ENCODE assay signal across 36 cellular contexts in genomic region chr10:126630225-126630624, GRCh38. TPM values are rescaled to one million over a fixed set of nuclear protein-coding genes. Genes with fewer than 3 reads are reported as not detected.
"Had no signal": no experiment of that assay in that cellular context is flagged by ENCODE, and none has a peak within 500 bp of the region (broad histone marks: within the 10 kb centered on the region; RNA-seq: fewer than 3 reads in every experiment).

No MANE protein-coding gene starts in this region.

- H3K36me3 ChIP-seq: adrenal gland, cardiac muscle cell had no signal

- DNase-seq: activated B cell treated with CpG ODN at 0.5 μM for 24 hours; activated CD4-positive, alpha-beta memory T cell treated with anti-CD3 and anti-CD28 coated beads for 36 hours; activated CD4-positive, alpha-beta T cell treated with anti-CD3 and anti-CD28 coated beads for 4 hours; activated CD4-positive, alpha-beta T cell treated with anti-CD3 and anti-CD28 coated beads, Interleukin-2, amount 10 ng/mL, durations not matched to agents 24 days and 14 days; activated CD4-positive, alpha-beta T cell treated with anti-CD3 and anti-CD28 coated beads, Interleukin-2, amount 50 U/mL, for 1 hour; activated CD4-positive, alpha-beta T cell treated with anti-CD3 and anti-CD28 coated beads, Interleukin-2, amount 50 U/mL, for 4 hours; activated CD4-positive, CD25-positive, alpha-beta regulatory T cell treated with anti-CD3 and anti-CD28 coated beads, Interleukin-2, amount 50 U/mL, for 72 hours; activated CD8-positive, alpha-beta memory T cell treated with anti-CD3 and anti-CD28 coated beads, Interleukin-2, amount 50 U/mL, for 4 hours; activated CD8-positive, alpha-beta T cell treated with anti-CD3 and anti-CD28 coated beads for 36 hours; activated effector memory CD4-positive, alpha-beta T cell treated with anti-CD3 and anti-CD28 coated beads, Interleukin-2, amount 50 U/mL, for 16 hours; activated gamma-delta T cell treated with Interleukin-2 at 50 U/mL for 16 hours; activated naive CD4-positive, alpha-beta T cell; activated naive CD4-positive, alpha-beta T cell treated with anti-CD3 and anti-CD28 coated beads for 36 hours; activated naive CD4-positive, alpha-beta T cell treated with anti-CD3 and anti-CD28 coated beads, Interleukin-2, amount 50 U/mL, for 16 hours; activated naive CD8-positive, alpha-beta T cell treated with anti-CD3 and anti-CD28 coated beads for 36 hours; activated T-cell treated with anti-CD3 and anti-CD28 coated beads for 4 hours; activated T-cell treated with anti-CD3 and anti-CD28 coated beads, Interleukin-2, amount 50 U/mL, for 1 hour; activated T-cell treated with anti-CD3 and anti-CD28 coated beads, Interleukin-2, amount 50 U/mL, for 4 hours; activated T-cell treated with anti-CD3 and anti-CD28 coated beads, Interleukin-2, amount 50 U/mL, for 72 hours; adrenal gland; amniotic stem cell; aorta; caudate nucleus; T-helper 1 cell; T-helper 2 cell; T-helper 9 cell had no signal

- H3K36me3 Mint-ChIP-seq: activated CD4-positive, alpha-beta memory T cell treated with anti-CD3 and anti-CD28 coated beads for 36 hours; activated naive CD4-positive, alpha-beta T cell treated with anti-CD3 and anti-CD28 coated beads, Interleukin-2, amount 50 U/mL, for 72 hours; activated naive CD8-positive, alpha-beta T cell treated with anti-CD3 and anti-CD28 coated beads for 36 hours; brain had no signal

- H3K27ac ChIP-seq: adrenal gland, cardiac muscle cell, VCaP had no signal

- H3K9me3 ChIP-seq: adrenal gland had no signal

- H3K9me3 Mint-ChIP-seq: activated B cell treated with CpG ODN at 0.5 μM for 24 hours; activated CD4-positive, alpha-beta memory T cell treated with anti-CD3 and anti-CD28 coated beads for 36 hours; activated CD4-positive, alpha-beta T cell treated with anti-CD3 and anti-CD28 coated beads, Interleukin-2, amount 10 ng/mL, durations not matched to agents 24 days and 14 days; activated CD8-positive, alpha-beta T cell treated with anti-CD3 and anti-CD28 coated beads for 36 hours; activated naive CD4-positive, alpha-beta T cell treated with anti-CD3 and anti-CD28 coated beads for 36 hours; activated naive CD8-positive, alpha-beta T cell treated with anti-CD3 and anti-CD28 coated beads for 36 hours; activated T-cell treated with anti-CD3 and anti-CD28 coated beads, Interleukin-2, amount 50 U/mL, for 4 hours; activated T-cell treated with anti-CD3 and anti-CD28 coated beads, Interleukin-2, amount 50 U/mL, for 72 hours; activated T-helper 1 cell treated with anti-CD3 and anti-CD28 coated beads, Interleukin-12 subunit alpha, Interleukin-12 subunit beta, Interleukin-2, Interleukin-4 antibody, amounts not matched to agents 30 ng/mL and 10 ng/mL and 1 ng/mL, durations not matched to agents 14 hours and 24 hours and 36 hours; activated T-helper 17 cell treated with anti-CD3 and anti-CD28 coated beads, Interleukin-2, amount 50 U/mL, for 72 hours; brain; T-helper 1 cell treated with Interleukin-12 subunit alpha and Interleukin-12 subunit beta and Interleukin-4 antibody, amounts not matched to agents 30 μg/mL and 1 μg/mL, for 36 hours; T-helper 2 cell treated with Interferon-gamma antibody and Interleukin-4, amounts not matched to agents 5 μg/mL and 100 μg/mL, for 36 hours had no signal

- H3K4me1 Mint-ChIP-seq: activated B cell treated with CpG ODN at 0.5 μM for 24 hours; activated CD4-positive, alpha-beta T cell treated with anti-CD3 and anti-CD28 coated beads, Interleukin-2, amount 10 ng/mL, durations not matched to agents 24 days and 14 days; activated naive CD8-positive, alpha-beta T cell treated with anti-CD3 and anti-CD28 coated beads for 36 hours; activated T-helper 17 cell treated with anti-CD3 and anti-CD28 coated beads, Interleukin-2, amount 50 U/mL, for 72 hours had no signal

- H3K4me3 Mint-ChIP-seq: activated B cell treated with CpG ODN at 0.5 μM for 24 hours; activated CD4-positive, alpha-beta memory T cell treated with anti-CD3 and anti-CD28 coated beads for 36 hours; activated CD4-positive, alpha-beta T cell treated with anti-CD3 and anti-CD28 coated beads, Interleukin-2, amount 10 ng/mL, durations not matched to agents 24 days and 14 days; activated CD8-positive, alpha-beta T cell treated with anti-CD3 and anti-CD28 coated beads for 36 hours; activated naive CD4-positive, alpha-beta T cell treated with anti-CD3 and anti-CD28 coated beads for 36 hours; activated naive CD8-positive, alpha-beta T cell treated with anti-CD3 and anti-CD28 coated beads for 36 hours; activated T-cell treated with anti-CD3 and anti-CD28 coated beads, Interleukin-2, amount 50 U/mL, for 4 hours; activated T-cell treated with anti-CD3 and anti-CD28 coated beads, Interleukin-2, amount 50 U/mL, for 72 hours; activated T-helper 1 cell treated with anti-CD3 and anti-CD28 coated beads, Interleukin-12 subunit alpha, Interleukin-12 subunit beta, Interleukin-2, Interleukin-4 antibody, amounts not matched to agents 30 ng/mL and 10 ng/mL and 1 ng/mL, durations not matched to agents 14 hours and 24 hours and 36 hours; activated T-helper 17 cell treated with anti-CD3 and anti-CD28 coated beads, Interleukin-2, amount 50 U/mL, for 72 hours; brain; T-helper 1 cell treated with Interleukin-12 subunit alpha and Interleukin-12 subunit beta and Interleukin-4 antibody, amounts not matched to agents 30 μg/mL and 1 μg/mL, for 36 hours; T-helper 2 cell treated with Interferon-gamma antibody and Interleukin-4, amounts not matched to agents 5 μg/mL and 100 μg/mL, for 36 hours had no signal

- H3K4me3 ChIP-seq: adrenal gland, cardiac muscle cell had no signal

- H3K27me3 ChIP-seq: cardiac muscle cell had no signal

- H3K27ac Mint-ChIP-seq: activated B cell treated with CpG ODN at 0.5 μM for 24 hours; activated CD4-positive, alpha-beta memory T cell treated with anti-CD3 and anti-CD28 coated beads for 36 hours; activated CD4-positive, alpha-beta T cell treated with anti-CD3 and anti-CD28 coated beads, Interleukin-2, amount 10 ng/mL, durations not matched to agents 24 days and 14 days; activated CD8-positive, alpha-beta T cell treated with anti-CD3 and anti-CD28 coated beads for 36 hours; activated naive CD4-positive, alpha-beta T cell treated with anti-CD3 and anti-CD28 coated beads for 36 hours; activated naive CD4-positive, alpha-beta T cell treated with anti-CD3 and anti-CD28 coated beads, Interleukin-2, amount 50 U/mL, for 72 hours; activated naive CD8-positive, alpha-beta T cell treated with anti-CD3 and anti-CD28 coated beads for 36 hours; activated T-cell treated with anti-CD3 and anti-CD28 coated beads, Interleukin-2, amount 50 U/mL, for 72 hours; activated T-helper 1 cell treated with anti-CD3 and anti-CD28 coated beads, Interleukin-12 subunit alpha, Interleukin-12 subunit beta, Interleukin-2, Interleukin-4 antibody, amounts not matched to agents 30 ng/mL and 10 ng/mL and 1 ng/mL, durations not matched to agents 14 hours and 24 hours and 36 hours; activated T-helper 17 cell treated with anti-CD3 and anti-CD28 coated beads, Interleukin-2, amount 50 U/mL, for 72 hours; brain; T-helper 1 cell treated with Interleukin-12 subunit alpha and Interleukin-12 subunit beta and Interleukin-4 antibody, amounts not matched to agents 30 μg/mL and 1 μg/mL, for 36 hours; T-helper 2 cell treated with Interferon-gamma antibody and Interleukin-4, amounts not matched to agents 5 μg/mL and 100 μg/mL, for 36 hours had no signal

- ATAC-seq: activated CD8-positive, alpha-beta T cell treated with anti-CD3 and anti-CD28 coated beads for 36 hours; activated naive CD4-positive, alpha-beta T cell treated with anti-CD3 and anti-CD28 coated beads, Interleukin-2, amount 50 U/mL, for 72 hours; activated T-cell treated with anti-CD3 and anti-CD28 coated beads, Interleukin-2, amount 50 U/mL, for 4 hours; activated T-cell treated with anti-CD3 and anti-CD28 coated beads, Interleukin-2, amount 50 U/mL, for 72 hours; activated T-helper 17 cell treated with anti-CD3 and anti-CD28 coated beads, Interleukin-2, amount 50 U/mL, for 72 hours had no signal

- H3K27me3 Mint-ChIP-seq: activated B cell treated with CpG ODN at 0.5 μM for 24 hours; activated CD4-positive, alpha-beta memory T cell treated with anti-CD3 and anti-CD28 coated beads for 36 hours; activated CD4-positive, alpha-beta T cell treated with anti-CD3 and anti-CD28 coated beads, Interleukin-2, amount 10 ng/mL, durations not matched to agents 24 days and 14 days; activated CD8-positive, alpha-beta T cell treated with anti-CD3 and anti-CD28 coated beads for 36 hours; activated T-helper 17 cell treated with anti-CD3 and anti-CD28 coated beads, Interleukin-2, amount 50 U/mL, for 72 hours had no signal

- H3K4me1 ChIP-seq: adrenal gland had no signal

RNA-seq across cellular contexts. Expression of gene C10orf90, which starts 40.3 kb away (rescaled TPM):
- total RNA-seq: activated B cell treated with CpG ODN at 0.5 μM for 24 hours; activated CD4-positive, alpha-beta memory T cell treated with anti-CD3 and anti-CD28 coated beads for 36 hours; activated CD4-positive, alpha-beta T cell treated with anti-CD3 and anti-CD28 coated beads, Interleukin-2, amount 10 ng/mL, durations not matched to agents 24 days and 14 days; activated CD8-positive, alpha-beta memory T cell treated with anti-CD3 and anti-CD28 coated beads for 36 hours; activated CD8-positive, alpha-beta T cell treated with anti-CD3 and anti-CD28 coated beads for 36 hours; activated naive CD4-positive, alpha-beta T cell treated with anti-CD3 and anti-CD28 coated beads for 36 hours; activated naive CD4-positive, alpha-beta T cell treated with anti-CD3 and anti-CD28 coated beads, Interleukin-2, amount 50 U/mL, for 72 hours; activated naive CD8-positive, alpha-beta T cell treated with anti-CD3 and anti-CD28 coated beads for 36 hours; activated T-cell treated with anti-CD3 and anti-CD28 coated beads, Interleukin-2, amount 50 U/mL, for 4 hours; activated T-cell treated with anti-CD3 and anti-CD28 coated beads, Interleukin-2, amount 50 U/mL, for 72 hours; activated T-helper 1 cell treated with anti-CD3 and anti-CD28 coated beads, Interleukin-12 subunit alpha, Interleukin-12 subunit beta, Interleukin-2, Interleukin-4 antibody, amounts not matched to agents 30 ng/mL and 10 ng/mL and 1 ng/mL, durations not matched to agents 14 hours and 24 hours and 36 hours; aorta; bronchial epithelial cell; cardiac muscle cell had no signal
- polyA plus RNA-seq: aorta, cardiac muscle cell had no signal
